In genomic region chr11:64284048-64284961, GRCh38 we compare ENCODE assay signal across 8 cellular contexts. TPM values are rescaled to one million over a fixed set of nuclear protein-coding genes. Genes with fewer than 3 reads are reported as not detected.
DNase-seq lines count a peak whose midpoint lies in the region; ATAC-seq and TF ChIP-seq lines count a peak whose summit lies in the region.

Gene BAD, minus strand, starts transcription at chr11:64284665. Its CDS starts 297 bp downstream, at chr11:64284368.

- peaks cover 9% of the 10 kb centered on the region for H3F3A ChIP-seq in SK-N-SH (replicated peaks; ENCODE audit: insufficient read depth)

- WGBS in SK-N-SH (ENCODE audit: low lambda C conversion rate), result 7% methylated on average over 10 of the region's 44 CpGs
- WGBS in gastroesophageal sphincter (ENCODE audit: low coverage in 1 of 2), 2 donors, result 0 to 6% methylated on average over 2 to 3 of the region's 44 CpGs

- TF ChIP-seq POLR2A in gastroesophageal sphincter (IDR thresholded peaks at IDR 0.05), result peak in 1 of 2 donors; percentile 56

- TF ChIP-seq RAD21 in SK-N-SH (IDR thresholded peaks at IDR 0.05; ENCODE audit: low read length), result no peak

- H3K79me2 ChIP-seq in SK-N-SH (ENCODE audit: insufficient read depth), result peaks cover 28% of the 10 kb centered on the region

- peak within 1 kb of the TSS; percentile 100 for H3K4me2 ChIP-seq in SK-N-SH

- DNase-seq in NCI-H1092 (lab: John Stamatoyannopoulos, UW) (peak; percentile 96), SK-N-SH (peak; percentile 99), non-pigmented ciliary epithelial cell (ENCODE audit: low read depth) (peak; percentile 54), substantia nigra (lab: John Stamatoyannopoulos, UW) (peak; percentile 72 to 99 (median 96))
- DNase-seq in activated naive CD4-positive, alpha-beta T cell treated with anti-CD3 and anti-CD28 coated beads, Interleukin-2, amount 50 U/mL, for 16 hours, result peak; percentile 91

- peak within 1 kb of the TSS; percentile 87 to 96 for H3K27ac ChIP-seq in SK-N-SH (ENCODE audit: low read depth in 2 of 2, low read length in 1 of 2)
- peak within 1 kb of the TSS; percentile 87 to 97 (median 94) for H3K27ac ChIP-seq in gastroesophageal sphincter
- H3K27ac ChIP-seq in substantia nigra (ENCODE audit: low read depth, low read length, poor library complexity, severe bottlenecking), result peak within 1 kb of the TSS; percentile 93

- peak within 1 kb of the TSS; percentile 83 for H2AFZ ChIP-seq in SK-N-SH (ENCODE audit: low read depth)

- peak within 1 kb of the TSS; percentile 89 for H3K9ac ChIP-seq in SK-N-SH

- CTCF ChIA-PET in SK-N-SH (lab: Yijun Ruan, JAX), result interaction anchor here (1.6 to 12.2 kb wide), 5 partner anchors 13 to 33 kb away, joined by 5 to 196 read pairs (median 17); partner anchors contain the start of genes CATSPERZ, ESRRA and PLCB3

- ATAC-seq in HG02588 (IDR thresholded peaks at IDR 0.05; ENCODE audit: unreplicated experiment) (peak; percentile 64), gastroesophageal sphincter (peak; percentile 93)

- TF ChIP-seq EP300 in SK-N-SH (IDR thresholded peaks at IDR 0.05; ENCODE audit: borderline replicate concordance in 1 of 2, low read depth in 1 of 2, low read length in 1 of 2) (no peak), gastroesophageal sphincter (IDR thresholded peaks at IDR 0.05) (no peak)

- POLR2A ChIA-PET in SK-N-SH (lab: Yijun Ruan, JAX), result interaction anchor here (0.5 to 3.2 kb wide), 9 partner anchors 8 to 104 kb away, joined by 3 to 33 read pairs (median 3); partner anchors contain the start of genes ESRRA, PRDX5 and TRMT112

- peaks cover 8 to 21% of the 10 kb centered on the region in 2 experiments; a peak in 2 of 4 replicates for H3K4me1 ChIP-seq in SK-N-SH (ENCODE audit: control insufficient read depth in 1 of 2, insufficient read depth in 2 of 2, low read depth in 1 of 2, low read length in 1 of 2)
- H3K4me1 ChIP-seq in gastroesophageal sphincter, result peaks cover 0 to 54% (median 22%) of the 10 kb centered on the region in 3 donors

- peak within 1 kb of the TSS; percentile 78 for H3K4me3 ChIP-seq in GM08714 (ENCODE audit: low read length)
- peak within 1 kb of the TSS; percentile 60 to 95 for H3K4me3 ChIP-seq in SK-N-SH (ENCODE audit: low read depth in 2 of 2, low read length in 1 of 2)
- peak within 1 kb of the TSS; percentile 72 for H3K4me3 ChIP-seq in gastroesophageal sphincter

- H3K9me3 ChIP-seq in SK-N-SH (no peaks in the 10 kb centered on the region), gastroesophageal sphincter (no peaks in the 10 kb centered on the region)

- H3K9me2 ChIP-seq in SK-N-SH, result no peaks in the 10 kb centered on the region

- H3K36me3 ChIP-seq in SK-N-SH (replicated peaks in 1 of 2; ENCODE audit: control insufficient read depth in 1 of 2, insufficient read depth in 2 of 2, low read length in 1 of 2) (peaks cover 0 to 6% of the 10 kb centered on the region in 2 experiments), gastroesophageal sphincter (peaks cover 0 to 46% of the 10 kb centered on the region in 2 donors)

- no peaks in the 10 kb centered on the region for H3K27me3 ChIP-seq in SK-N-SH (ENCODE audit: insufficient read depth)
- H3K27me3 ChIP-seq in gastroesophageal sphincter, result no peaks in the 10 kb centered on the region

- H4K20me1 ChIP-seq in SK-N-SH (ENCODE audit: insufficient read depth), result no peaks in the 10 kb centered on the region

- TF ChIP-seq CTCF in SK-N-SH (IDR thresholded peaks at IDR 0.05) (no peak), gastroesophageal sphincter (IDR thresholded peaks at IDR 0.05) (no peak)

TF ChIP-seq in SK-N-SH, 30 proteins besides CTCF, POLR2A, EP300 and RAD21 (continues in another document):
- TF ChIP-seq FOXJ3 (CRISPR knock-in tag; IDR thresholded peaks at IDR 0.05) (0 out of 2 replicates have a peak, but pooled peaks have one; percentile 5), PBX3 (IDR thresholded peaks at IDR 0.05) (peak; percentile 96), SMC3 (IDR thresholded peaks at IDR 0.05; ENCODE audit: low read depth, low read length) (no peak), NRF1 (IDR thresholded peaks at IDR 0.05; ENCODE audit: low read depth, low read length) (no peak), ELF1 (IDR thresholded peaks at IDR 0.05) (peak; percentile 7; the same call in 1 of the 2 replicates), TEAD4 (IDR thresholded peaks at IDR 0.05; ENCODE audit: borderline replicate concordance, insufficient read depth) (no peak), FOSL2 (IDR thresholded peaks at IDR 0.05; ENCODE audit: borderline replicate concordance, low read depth) (no peak), USF2 (IDR thresholded peaks at IDR 0.05; ENCODE audit: borderline replicate concordance, low read depth, low read length) (no peak), MXI1 (IDR thresholded peaks at IDR 0.05; ENCODE audit: low read depth, low read length) (peak; percentile 81), MAX (IDR thresholded peaks at IDR 0.05; ENCODE audit: low read depth) (no peak)
- TF ChIP-seq, protein P1, sequence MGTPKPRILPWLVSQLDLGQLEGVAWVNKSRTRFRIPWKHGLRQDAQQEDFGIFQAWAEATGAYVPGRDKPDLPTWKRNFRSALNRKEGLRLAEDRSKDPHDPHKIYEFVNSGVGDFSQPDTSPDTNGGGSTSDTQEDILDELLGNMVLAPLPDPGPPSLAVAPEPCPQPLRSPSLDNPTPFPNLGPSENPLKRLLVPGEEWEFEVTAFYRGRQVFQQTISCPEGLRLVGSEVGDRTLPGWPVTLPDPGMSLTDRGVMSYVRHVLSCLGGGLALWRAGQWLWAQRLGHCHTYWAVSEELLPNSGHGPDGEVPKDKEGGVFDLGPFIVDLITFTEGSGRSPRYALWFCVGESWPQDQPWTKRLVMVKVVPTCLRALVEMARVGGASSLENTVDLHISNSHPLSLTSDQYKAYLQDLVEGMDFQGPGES (IDR thresholded peaks at IDR 0.05; ENCODE audit: low read depth, low read length), result no peak; the same call in 1 of the 2 replicates
- TF ChIP-seq, protein P2, sequence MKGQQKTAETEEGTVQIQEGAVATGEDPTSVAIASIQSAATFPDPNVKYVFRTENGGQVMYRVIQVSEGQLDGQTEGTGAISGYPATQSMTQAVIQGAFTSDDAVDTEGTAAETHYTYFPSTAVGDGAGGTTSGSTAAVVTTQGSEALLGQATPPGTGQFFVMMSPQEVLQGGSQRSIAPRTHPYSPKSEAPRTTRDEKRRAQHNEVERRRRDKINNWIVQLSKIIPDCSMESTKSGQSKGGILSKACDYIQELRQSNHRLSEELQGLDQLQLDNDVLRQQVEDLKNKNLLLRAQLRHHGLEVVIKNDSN (IDR thresholded peaks at IDR 0.05; ENCODE audit: borderline replicate concordance, low read depth), result no peak
- TF ChIP-seq, protein P3, sequence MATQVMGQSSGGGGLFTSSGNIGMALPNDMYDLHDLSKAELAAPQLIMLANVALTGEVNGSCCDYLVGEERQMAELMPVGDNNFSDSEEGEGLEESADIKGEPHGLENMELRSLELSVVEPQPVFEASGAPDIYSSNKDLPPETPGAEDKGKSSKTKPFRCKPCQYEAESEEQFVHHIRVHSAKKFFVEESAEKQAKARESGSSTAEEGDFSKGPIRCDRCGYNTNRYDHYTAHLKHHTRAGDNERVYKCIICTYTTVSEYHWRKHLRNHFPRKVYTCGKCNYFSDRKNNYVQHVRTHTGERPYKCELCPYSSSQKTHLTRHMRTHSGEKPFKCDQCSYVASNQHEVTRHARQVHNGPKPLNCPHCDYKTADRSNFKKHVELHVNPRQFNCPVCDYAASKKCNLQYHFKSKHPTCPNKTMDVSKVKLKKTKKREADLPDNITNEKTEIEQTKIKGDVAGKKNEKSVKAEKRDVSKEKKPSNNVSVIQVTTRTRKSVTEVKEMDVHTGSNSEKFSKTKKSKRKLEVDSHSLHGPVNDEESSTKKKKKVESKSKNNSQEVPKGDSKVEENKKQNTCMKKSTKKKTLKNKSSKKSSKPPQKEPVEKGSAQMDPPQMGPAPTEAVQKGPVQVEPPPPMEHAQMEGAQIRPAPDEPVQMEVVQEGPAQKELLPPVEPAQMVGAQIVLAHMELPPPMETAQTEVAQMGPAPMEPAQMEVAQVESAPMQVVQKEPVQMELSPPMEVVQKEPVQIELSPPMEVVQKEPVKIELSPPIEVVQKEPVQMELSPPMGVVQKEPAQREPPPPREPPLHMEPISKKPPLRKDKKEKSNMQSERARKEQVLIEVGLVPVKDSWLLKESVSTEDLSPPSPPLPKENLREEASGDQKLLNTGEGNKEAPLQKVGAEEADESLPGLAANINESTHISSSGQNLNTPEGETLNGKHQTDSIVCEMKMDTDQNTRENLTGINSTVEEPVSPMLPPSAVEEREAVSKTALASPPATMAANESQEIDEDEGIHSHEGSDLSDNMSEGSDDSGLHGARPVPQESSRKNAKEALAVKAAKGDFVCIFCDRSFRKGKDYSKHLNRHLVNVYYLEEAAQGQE (IDR thresholded peaks at IDR 0.05; ENCODE audit: low read depth, low read length), result no peak

RNA-seq across cellular contexts. Expression of gene BAD, which starts in this region (rescaled TPM):
- 75.6 and 80.9 TPM in 2 replicates for polyA plus RNA-seq in SK-N-SH (2012; rRNA removed)
- polyA plus RNA-seq in SK-N-SH (2012; cell fraction: cytosol; rRNA removed), result 48.5 and 72.0 TPM in 2 replicates
- polyA plus RNA-seq in SK-N-SH (2012; cell fraction: nucleus; rRNA removed), result 36.9 and 63.9 TPM in 2 replicates
- 100 to 1,000 TPM in 3 of 4 donors, 10 to 100 TPM in 1; 97.1 to 156 (median 135) TPM for total RNA-seq in gastroesophageal sphincter

Comparison
In these comparisons a context has a peak if more than half of its experiments do, and no peak if none do; other contexts are left out.
1. Peak in every context shown above with its lines: DNase-seq, ATAC-seq, H3K4me3 ChIP-seq and H3K27ac ChIP-seq.